Comparison of ENCODE assay signal across 10 cellular contexts in genomic region chr22:17774928-17775675, GRCh38. TPM values are rescaled to one million over a fixed set of nuclear protein-coding genes. Genes with fewer than 3 reads are reported as not detected.
DNase-seq lines count a peak whose midpoint lies in the region; ATAC-seq and TF ChIP-seq lines count a peak whose summit lies in the region.
"Had no signal": no experiment of that assay in that cellular context is flagged by ENCODE, and none has a peak within 500 bp of the region (broad histone marks: within the 10 kb centered on the region; RNA-seq: fewer than 3 reads in every experiment).

No MANE protein-coding gene starts in this region.

- no peak for TF ChIP-seq POLR2A in uterus (IDR thresholded peaks at IDR 0.05)

- peak overlapping the region; percentile 82 for H3K4me2 ChIP-seq in PC-3 (ENCODE audit: low read length)

- H3K4me3 Mint-ChIP-seq in activated CD4-positive, alpha-beta T cell treated with anti-CD3 and anti-CD28 coated beads for 36 hours = peak overlapping the region; percentile 24
- peak overlapping the region; percentile 62 for H3K4me3 Mint-ChIP-seq in endothelial cell (ENCODE audit: unreplicated experiment)

- BruUV-seq in PC-3 (replicated peaks; lab: Mats Ljungman, UMichigan) = no TSS peak

- peak; percentile 39 for DNase-seq in activated CD4-positive, alpha-beta T cell treated with anti-CD3 and anti-CD28 coated beads for 36 hours
- no peak for DNase-seq in activated CD4-positive, alpha-beta T cell treated with anti-CD3 and anti-CD28 coated beads, Interleukin-2, amount 50 U/mL, for 1 hour
- DNase-seq in PC-3 (no peak), endothelial cell (ENCODE audit: low spot score) (no peak), retina (peak; percentile 40), NCI-H774 (lab: John Stamatoyannopoulos, UW) (no peak), uterus (no peak)
- DNase-seq: brain microvascular endothelial cell, NCI-H1092 had no signal

- H3K36me3 ChIP-seq in PC-3 (ENCODE audit: low read depth, low read length) (no peaks in the 10 kb centered on the region), uterus (no peaks in the 10 kb centered on the region)
- H3K36me3 ChIP-seq: brain microvascular endothelial cell had no signal

- ATAC-seq in activated CD4-positive, alpha-beta T cell treated with anti-CD3 and anti-CD28 coated beads for 36 hours = no peak
- ATAC-seq in PC-3 (no peak), GM21447 (IDR thresholded peaks at IDR 0.05; ENCODE audit: unreplicated experiment) (no peak)

- H3K9ac ChIP-seq in PC-3 (ENCODE audit: low read length) = no peak overlapping the region

- H3K27ac ChIP-seq in PC-3 (ENCODE audit: low read length) = no peak overlapping the region
- no peak overlapping the region for H3K27ac ChIP-seq in uterus
- H3K27ac ChIP-seq: brain microvascular endothelial cell had no signal

- no peaks in the 10 kb centered on the region for H3K9me2 ChIP-seq in PC-3 (replicated peaks; ENCODE audit: low read length)

- peaks cover 5% of the 10 kb centered on the region for H3K36me3 Mint-ChIP-seq in activated CD4-positive, alpha-beta T cell treated with anti-CD3 and anti-CD28 coated beads for 36 hours (ENCODE audit: low read depth)
- peaks cover 3% of the 10 kb centered on the region for H3K36me3 Mint-ChIP-seq in endothelial cell (ENCODE audit: low read depth, unreplicated experiment)

- H3K79me2 ChIP-seq in PC-3 (ENCODE audit: low read length) = peaks cover 31% of the 10 kb centered on the region

- H3K27me3 Mint-ChIP-seq in activated CD4-positive, alpha-beta T cell treated with anti-CD3 and anti-CD28 coated beads for 36 hours = peaks cover 2% of the 10 kb centered on the region
- peaks cover 14% of the 10 kb centered on the region for H3K27me3 Mint-ChIP-seq in endothelial cell (ENCODE audit: unreplicated experiment)

- peaks cover 19% of the 10 kb centered on the region for H3K4me1 ChIP-seq in PC-3 (ENCODE audit: insufficient read depth, low read length)
- H3K4me1 ChIP-seq in uterus = no peaks in the 10 kb centered on the region

- peak overlapping the region; percentile 56 for H3K27ac Mint-ChIP-seq in activated CD4-positive, alpha-beta T cell treated with anti-CD3 and anti-CD28 coated beads for 36 hours
- H3K27ac Mint-ChIP-seq in endothelial cell (ENCODE audit: unreplicated experiment) = no peak overlapping the region

- POLR2A ChIA-PET in activated CD4-positive, alpha-beta T cell treated with anti-CD3 and anti-CD28 coated beads for 36 hours (lab: Charles Lee) = interaction anchor here (0.5 kb wide), 1 partner anchor 141 kb away, joined by 3 read pairs; no protein-coding TSS in a partner anchor
- POLR2A ChIA-PET in PC-3 (lab: Charles Lee; ENCODE audit: unreplicated experiment) = no interaction called here

- peak overlapping the region; percentile 79 for H2AFZ ChIP-seq in PC-3 (ENCODE audit: low read length)

- CTCF ChIA-PET in activated CD4-positive, alpha-beta T cell treated with anti-CD3 and anti-CD28 coated beads for 36 hours (lab: Charles Lee) = interaction anchor here (1.1 kb wide), 1 partner anchor 32 kb away, joined by 3 read pairs; no protein-coding TSS in a partner anchor
- CTCF ChIA-PET in PC-3 (lab: Charles Lee) = no interaction called here

- no peaks in the 10 kb centered on the region for H3F3A ChIP-seq in PC-3 (ENCODE audit: low read length, unreplicated experiment)

- H3K9me3 ChIP-seq in PC-3 (ENCODE audit: low read length) = no peaks in the 10 kb centered on the region
- H3K9me3 ChIP-seq in uterus = no peaks in the 10 kb centered on the region

- intact Hi-C loops in activated CD4-positive, alpha-beta T cell treated with anti-CD3 and anti-CD28 coated beads for 36 hours (cut with DNase I, micrococcal nuclease) = loop anchor here (2.0 to 5.0 kb wide), 4 partner anchors 558 to 690 kb away; partner anchors contain the start of genes ADA2 (in 1 of the 2), HDHD5 (in 1 of the 2) and IL17RA (in 1 of the 2)
- intact Hi-C loops in PC-3 (cut with micrococcal nuclease) (no loop called here), uterus (cut with DNase I; ENCODE audit: low total_unique reads) (no loop called here)

- TF ChIP-seq CTCF in PC-3 (conservative IDR thresholded peaks at IDR 0.05; ENCODE audit: low read depth, low read length) = no peak
- TF ChIP-seq CTCF in endothelial cell (IDR thresholded peaks at IDR 0.05; ENCODE audit: unreplicated experiment) = no peak
- no peak for TF ChIP-seq CTCF in uterus (IDR thresholded peaks at IDR 0.05)

- H3K4me3 ChIP-seq in PC-3 (ENCODE audit: low read length) (peak overlapping the region; percentile 81; the same call in 1 of the 2 replicates), uterus (no peak overlapping the region)

- H3K27me3 ChIP-seq in PC-3 (ENCODE audit: low read length) (no peaks in the 10 kb centered on the region), uterus (no peaks in the 10 kb centered on the region)
- H3K27me3 ChIP-seq: brain microvascular endothelial cell had no signal

- H3K9me3 Mint-ChIP-seq in activated CD4-positive, alpha-beta T cell treated with anti-CD3 and anti-CD28 coated beads for 36 hours (ENCODE audit: low read depth) = no peaks in the 10 kb centered on the region
- no peaks in the 10 kb centered on the region for H3K9me3 Mint-ChIP-seq in endothelial cell (ENCODE audit: unreplicated experiment)

- peaks cover 83% of the 10 kb centered on the region for H3K4me1 Mint-ChIP-seq in activated CD4-positive, alpha-beta T cell treated with anti-CD3 and anti-CD28 coated beads for 36 hours
- H3K4me1 Mint-ChIP-seq in endothelial cell (ENCODE audit: unreplicated experiment) = peaks cover 46% of the 10 kb centered on the region

- no peaks in the 10 kb centered on the region for H4K20me1 ChIP-seq in PC-3 (ENCODE audit: low read length)

RNA-seq across cellular contexts. Expression of gene BID, which starts 0.8 kb away (rescaled TPM):
- 10 to 100 TPM; 16.8 to 27.1 TPM for total RNA-seq in activated CD4-positive, alpha-beta T cell treated with anti-CD3 and anti-CD28 coated beads for 36 hours
- total RNA-seq in PC-3 (2014; rRNA removed) (123 and 129 TPM in 2 replicates), endothelial cell (ENCODE audit: unreplicated experiment) (32.5 TPM), uterus (10 to 100 TPM in 2 of 4 donors, 1 to 10 TPM in 1, under 1 TPM in 1; 0.77 to 96.2 (median 10.4) TPM)

Comparison
In these comparisons a context has a peak if more than half of its experiments do, and no peak if none do; other contexts are left out.
1. DNase-seq: peak in activated CD4-positive, alpha-beta T cell treated with anti-CD3 and anti-CD28 coated beads for 36 hours (single experiment) and retina (single experiment); none in activated CD4-positive, alpha-beta T cell treated with anti-CD3 and anti-CD28 coated beads, Interleukin-2, amount 50 U/mL, for 1 hour (single experiment), PC-3 (single experiment), endothelial cell (single experiment), NCI-H774 (single experiment) and uterus (0 of 2).
2. intact Hi-C loops: an anchor here in activated CD4-positive, alpha-beta T cell treated with anti-CD3 and anti-CD28 coated beads for 36 hours (2.0 to 5.0 kb wide); none called in PC-3 and uterus.